Comparison of ENCODE assay signal across 8 cellular contexts in genomic region chr11:63919267-63920125, GRCh38. TPM values are rescaled to one million over a fixed set of nuclear protein-coding genes. Genes with fewer than 3 reads are reported as not detected.
DNase-seq lines count a peak whose midpoint lies in the region; ATAC-seq and TF ChIP-seq lines count a peak whose summit lies in the region.

No MANE protein-coding gene starts in this region.

- H3K27ac Mint-ChIP-seq in activated T-helper 2 cell treated with anti-CD3 and anti-CD28 coated beads, Interferon-gamma antibody, Interleukin-2, Interleukin-4, amounts not matched to agents 10 μg/mL and 5 μg/mL and 100 μg/mL, durations not matched to agents 14 hours and 24 hours and 36 hours: no peak overlapping the region

- TF ChIP-seq POLR2A in sigmoid colon (IDR thresholded peaks at IDR 0.05): no peak

- intact Hi-C loops in left ventricle myocardium inferior (cut with micrococcal nuclease): no loop called here
- intact Hi-C loops in sigmoid colon (cut with DNase I): no loop called here
- intact Hi-C loops in activated T-helper 2 cell treated with anti-CD3 and anti-CD28 coated beads, Interferon-gamma antibody, Interleukin-2, Interleukin-4, amounts not matched to agents 10 μg/mL and 5 μg/mL and 100 μg/mL, durations not matched to agents 14 hours and 24 hours and 36 hours (cut with micrococcal nuclease): no loop called here

- no peaks in the 10 kb centered on the region for H3K9me3 Mint-ChIP-seq in activated T-helper 2 cell treated with anti-CD3 and anti-CD28 coated beads, Interferon-gamma antibody, Interleukin-2, Interleukin-4, amounts not matched to agents 10 μg/mL and 5 μg/mL and 100 μg/mL, durations not matched to agents 14 hours and 24 hours and 36 hours

- TF ChIP-seq EP300 in sigmoid colon (IDR thresholded peaks at IDR 0.05): no peak

- no peak overlapping the region for H3K27ac ChIP-seq in DOHH2 (ENCODE audit: low read depth, low read length)
- H3K27ac ChIP-seq in left ventricle myocardium inferior (replicated peaks): peak overlapping the region; percentile 99
- H3K27ac ChIP-seq in sigmoid colon: peak overlapping the region; percentile 79 to 92 (median 84)

- H4K20me1 ChIP-seq in DOHH2 (ENCODE audit: control insufficient read depth, insufficient read depth, low read depth, low read length): no peaks in the 10 kb centered on the region

- DNase-seq in RKO (ENCODE audit: low spot score) (peak; percentile 78), left ventricle myocardium inferior (peak; percentile 76), sigmoid colon (no peak), GM19240 (ENCODE audit: insufficient read length, low spot score) (no peak), H4 (ENCODE audit: low spot score) (no peak)
- no peak for DNase-seq in activated T-helper 2 cell treated with anti-CD3 and anti-CD28 coated beads, Interferon-gamma antibody, Interleukin-2, Interleukin-4, amounts not matched to agents 10 μg/mL and 5 μg/mL and 100 μg/mL, durations not matched to agents 14 hours and 24 hours and 36 hours (ENCODE audit: low spot score)

- peaks cover 3% of the 10 kb centered on the region; the same call in 1 of the 2 replicates for H3F3A ChIP-seq in DOHH2 (ENCODE audit: control insufficient read depth, insufficient read depth)

- H3K36me3 ChIP-seq in DOHH2 (ENCODE audit: control insufficient read depth, low read length): no peaks in the 10 kb centered on the region
- H3K36me3 ChIP-seq in left ventricle myocardium inferior: no peaks in the 10 kb centered on the region
- H3K36me3 ChIP-seq in sigmoid colon: no peaks in the 10 kb centered on the region

- ATAC-seq in GM21619 (IDR thresholded peaks at IDR 0.05; ENCODE audit: unreplicated experiment): no peak

- no peak overlapping the region for H3K4me3 Mint-ChIP-seq in activated T-helper 2 cell treated with anti-CD3 and anti-CD28 coated beads, Interferon-gamma antibody, Interleukin-2, Interleukin-4, amounts not matched to agents 10 μg/mL and 5 μg/mL and 100 μg/mL, durations not matched to agents 14 hours and 24 hours and 36 hours (ENCODE audit: low read depth)

- peak overlapping the region; percentile 77 for H3K4me2 ChIP-seq in DOHH2 (ENCODE audit: low read length)

- H3K4me3 ChIP-seq in DOHH2 (ENCODE audit: low read length): peak overlapping the region; percentile 32; the same call in 1 of the 2 replicates
- H3K4me3 ChIP-seq in left ventricle myocardium inferior: peak overlapping the region; percentile 67
- peak overlapping the region; percentile 15 to 56 (median 39) for H3K4me3 ChIP-seq in sigmoid colon

- H3K36me3 Mint-ChIP-seq in activated T-helper 2 cell treated with anti-CD3 and anti-CD28 coated beads, Interferon-gamma antibody, Interleukin-2, Interleukin-4, amounts not matched to agents 10 μg/mL and 5 μg/mL and 100 μg/mL, durations not matched to agents 14 hours and 24 hours and 36 hours (ENCODE audit: low read depth): no peaks in the 10 kb centered on the region

- peaks cover 4% of the 10 kb centered on the region for H3K4me1 Mint-ChIP-seq in activated T-helper 2 cell treated with anti-CD3 and anti-CD28 coated beads, Interferon-gamma antibody, Interleukin-2, Interleukin-4, amounts not matched to agents 10 μg/mL and 5 μg/mL and 100 μg/mL, durations not matched to agents 14 hours and 24 hours and 36 hours (ENCODE audit: low read depth)

- H3K79me2 ChIP-seq in DOHH2 (ENCODE audit: control insufficient read depth, low read length): no peaks in the 10 kb centered on the region

- no peaks in the 10 kb centered on the region for H3K9me2 ChIP-seq in DOHH2 (replicated peaks; ENCODE audit: control insufficient read depth, low read length)

- peaks cover 34% of the 10 kb centered on the region for H3K27me3 Mint-ChIP-seq in activated T-helper 2 cell treated with anti-CD3 and anti-CD28 coated beads, Interferon-gamma antibody, Interleukin-2, Interleukin-4, amounts not matched to agents 10 μg/mL and 5 μg/mL and 100 μg/mL, durations not matched to agents 14 hours and 24 hours and 36 hours (ENCODE audit: low read depth)

- H3K27me3 ChIP-seq in DOHH2 (ENCODE audit: control insufficient read depth, low read length) (peaks cover 60% of the 10 kb centered on the region), left ventricle myocardium inferior (ENCODE audit: low read depth) (no peaks in the 10 kb centered on the region), sigmoid colon (no peaks in the 10 kb centered on the region)

- no peaks in the 10 kb centered on the region for H3K9me3 ChIP-seq in DOHH2 (ENCODE audit: control insufficient read depth, insufficient read depth, low read length)
- H3K9me3 ChIP-seq in left ventricle myocardium inferior (replicated peaks): peaks cover 2% of the 10 kb centered on the region
- H3K9me3 ChIP-seq in sigmoid colon: no peaks in the 10 kb centered on the region

- no peak for TF ChIP-seq CTCF in DOHH2 (IDR thresholded peaks at IDR 0.05; ENCODE audit: low read depth, low read length, poor library complexity, severe bottlenecking)
- TF ChIP-seq CTCF in left ventricle myocardium inferior (IDR thresholded peaks at IDR 0.05; ENCODE audit: borderline replicate concordance): no peak
- no peak for TF ChIP-seq CTCF in sigmoid colon (IDR thresholded peaks at IDR 0.05)

- 7 to 21% methylated on average over 41 of the region's 41 CpGs for WGBS in sigmoid colon, 2 donors

- H3K4me1 ChIP-seq in DOHH2 (ENCODE audit: control insufficient read depth, low read length): peaks cover 38% of the 10 kb centered on the region
- H3K4me1 ChIP-seq in left ventricle myocardium inferior: peaks cover 60% of the 10 kb centered on the region
- H3K4me1 ChIP-seq in sigmoid colon: peaks cover 2 to 58% (median 54%) of the 10 kb centered on the region in 4 donors

RNA-seq across cellular contexts. Expression of gene RCOR2, which starts 2.5 kb away (rescaled TPM):
- total RNA-seq in left ventricle myocardium inferior (10.5 TPM), sigmoid colon (under 1 TPM; 0.49 to 0.83 (median 0.70) TPM)
- polyA plus RNA-seq in sigmoid colon: 1 to 10 TPM in 1 of 3 donors, under 1 TPM in 2; 0.60 to 2.4 (median 0.69) TPM
- total RNA-seq in activated T-helper 2 cell treated with anti-CD3 and anti-CD28 coated beads, Interferon-gamma antibody, Interleukin-2, Interleukin-4, amounts not matched to agents 10 μg/mL and 5 μg/mL and 100 μg/mL, durations not matched to agents 14 hours and 24 hours and 36 hours: 0.41 and 0.43 TPM in 2 replicates
- total RNA-seq in H4 (2014; rRNA removed; shearing (Covaris generic)): 0.49 and 0.66 TPM in 2 replicates

RNA-seq across cellular contexts. Expression of gene NAA40, which starts 19.3 kb away (rescaled TPM):
- total RNA-seq in left ventricle myocardium inferior: 19.7 TPM
- 10 to 100 TPM in 1 of 4 donors, 1 to 10 TPM in 3; 5.4 to 18.0 (median 6.8) TPM for total RNA-seq in sigmoid colon
- 10 to 100 TPM in 2 of 3 donors, 1 to 10 TPM in 1; 7.2 to 22.9 (median 11.1) TPM for polyA plus RNA-seq in sigmoid colon
- 29.9 and 30.3 TPM in 2 replicates for total RNA-seq in activated T-helper 2 cell treated with anti-CD3 and anti-CD28 coated beads, Interferon-gamma antibody, Interleukin-2, Interleukin-4, amounts not matched to agents 10 μg/mL and 5 μg/mL and 100 μg/mL, durations not matched to agents 14 hours and 24 hours and 36 hours
- total RNA-seq in H4 (2014; rRNA removed; shearing (Covaris generic)): 6.1 and 10.5 TPM in 2 replicates

RNA-seq across cellular contexts. Expression of gene COX8A, which starts 54.9 kb away (rescaled TPM):
- total RNA-seq in left ventricle myocardium inferior (920 TPM), sigmoid colon (100 to 1,000 TPM; 419 to 659 (median 577) TPM)
- polyA plus RNA-seq in sigmoid colon: 1,000 to 10,000 TPM; 1,536 to 1,691 (median 1,674) TPM
- total RNA-seq in activated T-helper 2 cell treated with anti-CD3 and anti-CD28 coated beads, Interferon-gamma antibody, Interleukin-2, Interleukin-4, amounts not matched to agents 10 μg/mL and 5 μg/mL and 100 μg/mL, durations not matched to agents 14 hours and 24 hours and 36 hours: 312 and 326 TPM in 2 replicates
- total RNA-seq in H4 (2014; rRNA removed; shearing (Covaris generic)): 745 and 794 TPM in 2 replicates

Comparison
In these comparisons a context has a peak if more than half of its experiments do, and no peak if none do; other contexts are left out.
1. DNase-seq: peak in RKO (single experiment) and left ventricle myocardium inferior (single experiment); none in sigmoid colon (single experiment), activated T-helper 2 cell treated with anti-CD3 and anti-CD28 coated beads, Interferon-gamma antibody, Interleukin-2, Interleukin-4, amounts not matched to agents 10 μg/mL and 5 μg/mL and 100 μg/mL, durations not matched to agents 14 hours and 24 hours and 36 hours (single experiment), GM19240 (single experiment) and H4 (single experiment).
2. Peak in every context shown above with its lines, with median percentiles within 50 percentile points of each other: H3K4me3 ChIP-seq.